ENCODE assay signal across 33 cellular contexts in the genomic region with DNA sequence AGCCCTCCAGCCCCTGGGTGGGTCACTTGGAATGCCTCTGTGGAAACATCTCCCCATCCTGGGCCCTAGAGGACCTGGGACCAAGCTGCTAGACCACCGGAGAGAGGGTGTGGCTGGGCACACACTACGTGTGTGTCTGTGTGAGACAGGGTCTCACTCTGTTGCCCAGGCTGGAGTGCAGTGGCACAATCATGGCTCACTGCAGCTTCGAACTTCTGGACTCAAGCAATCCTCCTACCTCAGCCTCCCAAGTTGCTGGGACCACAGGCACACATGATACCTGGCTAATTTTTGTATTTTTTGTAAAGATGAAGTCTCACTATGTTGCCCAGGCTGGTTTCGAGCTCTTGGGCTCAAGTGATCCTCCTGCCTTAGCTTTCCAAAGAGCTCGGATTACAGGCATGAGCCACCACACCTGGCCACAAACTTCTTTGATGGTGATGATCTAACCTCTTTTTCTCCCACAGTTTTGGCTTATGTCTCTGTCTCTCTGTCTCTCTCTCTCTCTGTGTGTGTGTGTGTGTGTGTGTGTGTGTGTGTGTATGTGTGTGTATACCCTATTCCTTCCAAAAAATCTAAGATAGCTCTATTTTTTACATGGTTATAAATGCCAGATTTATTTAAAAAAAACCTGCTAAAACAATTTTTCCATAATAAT. TPM values are rescaled to one million over a fixed set of nuclear protein-coding genes. Genes with fewer than 3 reads are reported as not detected.
"Had no signal": no experiment of that assay in that cellular context is flagged by ENCODE, and none has a peak within 500 bp of the region (broad histone marks: within the 10 kb centered on the region; RNA-seq: fewer than 3 reads in every experiment).

No MANE protein-coding gene starts in this region.

- H3K4me3 Mint-ChIP-seq: activated CD4-positive, alpha-beta memory T cell treated with anti-CD3 and anti-CD28 coated beads, Interleukin-2, amount 10 ng/mL, durations not matched to agents 7 days and 5 days; activated CD4-positive, alpha-beta T cell treated with anti-CD3 and anti-CD28 coated beads, Interleukin-2, amount 10 ng/mL, durations not matched to agents 7 days and 5 days; activated naive CD4-positive, alpha-beta T cell treated with anti-CD3 and anti-CD28 coated beads, Interleukin-2, amount 50 U/mL, for 24 hours; activated naive CD8-positive, alpha-beta T cell treated with anti-CD3 and anti-CD28 coated beads, Interleukin-2, amount 50 U/mL, for 24 hours; nephron progenitor cell; stimulated activated effector memory CD8-positive, alpha-beta T cell treated with anti-CD3 and anti-CD28 coated beads, Interleukin-12 subunit alpha, Interleukin-12 subunit beta, amount 100 ng/mL, for 72 hours had no signal

- FAIRE-seq: colon, islet of Langerhans, pancreas, TTC549 had no signal

- H3K4me1 Mint-ChIP-seq: activated CD4-positive, alpha-beta memory T cell treated with anti-CD3 and anti-CD28 coated beads, Interleukin-2, amount 10 ng/mL, durations not matched to agents 7 days and 5 days; activated CD4-positive, alpha-beta T cell treated with anti-CD3 and anti-CD28 coated beads, Interleukin-2, amount 10 ng/mL, durations not matched to agents 7 days and 5 days; activated naive CD4-positive, alpha-beta T cell treated with anti-CD3 and anti-CD28 coated beads, Interleukin-2, amount 50 U/mL, for 24 hours; activated naive CD8-positive, alpha-beta T cell treated with anti-CD3 and anti-CD28 coated beads, Interleukin-2, amount 50 U/mL, for 24 hours; stimulated activated effector memory CD8-positive, alpha-beta T cell treated with anti-CD3 and anti-CD28 coated beads, Interleukin-12 subunit alpha, Interleukin-12 subunit beta, amount 100 ng/mL, for 72 hours had no signal

- H3K27me3 ChIP-seq: gastrocnemius medialis, pancreas, stomach, thyroid gland, upper lobe of right lung had no signal

- H3K27ac Mint-ChIP-seq: activated CD4-positive, alpha-beta memory T cell treated with anti-CD3 and anti-CD28 coated beads, Interleukin-2, amount 10 ng/mL, durations not matched to agents 7 days and 5 days; activated CD4-positive, alpha-beta T cell treated with anti-CD3 and anti-CD28 coated beads, Interleukin-2, amount 10 ng/mL, durations not matched to agents 7 days and 5 days; activated naive CD4-positive, alpha-beta T cell treated with anti-CD3 and anti-CD28 coated beads, Interleukin-2, amount 50 U/mL, for 24 hours; activated naive CD8-positive, alpha-beta T cell treated with anti-CD3 and anti-CD28 coated beads, Interleukin-2, amount 50 U/mL, for 24 hours; activated T-helper 2 cell treated with anti-CD3 and anti-CD28 coated beads, Interferon-gamma antibody, Interleukin-2, Interleukin-4, amounts not matched to agents 10 μg/mL and 5 μg/mL and 100 μg/mL, durations not matched to agents 14 hours and 24 hours and 36 hours; stimulated activated effector memory CD8-positive, alpha-beta T cell treated with anti-CD3 and anti-CD28 coated beads, Interleukin-12 subunit alpha, Interleukin-12 subunit beta, amount 100 ng/mL, for 72 hours had no signal

- H3K27ac ChIP-seq: gastrocnemius medialis, left ventricle myocardium inferior, pancreas, prostate gland, skin epidermis, stomach, thyroid gland, upper lobe of right lung, WERI-Rb-1 had no signal

- H3K36me3 ChIP-seq: pancreas, prostate gland had no signal

- H3K4me1 ChIP-seq: gastrocnemius medialis, left ventricle myocardium inferior, pancreas, prostate gland, stomach, thyroid gland, upper lobe of right lung had no signal

- H3K9me3 Mint-ChIP-seq: activated CD4-positive, alpha-beta memory T cell treated with anti-CD3 and anti-CD28 coated beads, Interleukin-2, amount 10 ng/mL, durations not matched to agents 7 days and 5 days; activated T-helper 2 cell treated with anti-CD3 and anti-CD28 coated beads, Interferon-gamma antibody, Interleukin-2, Interleukin-4, amounts not matched to agents 10 μg/mL and 5 μg/mL and 100 μg/mL, durations not matched to agents 14 hours and 24 hours and 36 hours had no signal

- H3K9me3 ChIP-seq: gastrocnemius medialis, mucosa of descending colon, pancreas, prostate gland, thyroid gland, upper lobe of right lung had no signal

- ATAC-seq: activated naive CD8-positive, alpha-beta T cell treated with anti-CD3 and anti-CD28 coated beads, Interleukin-2, amount 50 U/mL, for 24 hours; gastrocnemius medialis; pancreas; sciatic nerve; stimulated activated effector memory CD8-positive, alpha-beta T cell treated with anti-CD3 and anti-CD28 coated beads, Interleukin-12 subunit alpha, Interleukin-12 subunit beta, amount 100 ng/mL, for 72 hours; upper lobe of right lung had no signal

- H3K27me3 Mint-ChIP-seq: activated CD4-positive, alpha-beta memory T cell treated with anti-CD3 and anti-CD28 coated beads, Interleukin-2, amount 10 ng/mL, durations not matched to agents 7 days and 5 days; activated CD4-positive, alpha-beta T cell treated with anti-CD3 and anti-CD28 coated beads, Interleukin-2, amount 10 ng/mL, durations not matched to agents 7 days and 5 days; activated naive CD4-positive, alpha-beta T cell treated with anti-CD3 and anti-CD28 coated beads, Interleukin-2, amount 50 U/mL, for 24 hours; activated naive CD8-positive, alpha-beta T cell treated with anti-CD3 and anti-CD28 coated beads, Interleukin-2, amount 50 U/mL, for 24 hours had no signal

- H3K4me3 ChIP-seq: gastrocnemius medialis, left ventricle myocardium inferior, lung, mucosa of descending colon, pancreas, prostate gland, skin epidermis, stomach, thyroid gland, upper lobe of right lung had no signal

- DNase-seq: activated CD4-positive, alpha-beta memory T cell treated with anti-CD3 and anti-CD28 coated beads, Interleukin-2, amount 10 ng/mL, durations not matched to agents 7 days and 5 days; activated CD4-positive, alpha-beta T cell treated with anti-CD3 and anti-CD28 coated beads for 1 hour; activated CD4-positive, alpha-beta T cell treated with anti-CD3 and anti-CD28 coated beads, Interleukin-2, amount 10 ng/mL, durations not matched to agents 7 days and 5 days; activated naive CD8-positive, alpha-beta T cell treated with anti-CD3 and anti-CD28 coated beads, Interleukin-2, amount 50 U/mL, for 24 hours; activated T-cell treated with anti-CD3 and anti-CD28 coated beads, Interleukin-2, amount 50 U/mL, for 48 hours; amygdala; dermis blood vessel endothelial cell; effector CD4-positive, alpha-beta T cell; gastrocnemius medialis; glutamatergic neuron; left ventricle myocardium inferior; nephron progenitor cell; pancreas; retina; stimulated activated CD4-positive, alpha-beta T cell treated with anti-CD3 and anti-CD28 coated beads, Interleukin-12 subunit alpha, Interleukin-12 subunit beta, amount 100 ng/mL, for 4 hours; stimulated activated CD4-positive, alpha-beta T cell treated with anti-CD3 and anti-CD28 coated beads, Interleukin-4, amount 100 ng/mL, for 1 hour; stomach; T-helper 9 cell; thyroid gland; upper lobe of right lung; WERI-Rb-1 had no signal

RNA-seq across cellular contexts. Expression of a gene that starts 32.1 kb away (rescaled TPM):
- total RNA-seq: dermis blood vessel endothelial cell, epithelial cell of proximal tubule, left ventricle myocardium inferior had no signal
